1 cellular context compared by ENCODE assay signal in the genomic region with DNA sequence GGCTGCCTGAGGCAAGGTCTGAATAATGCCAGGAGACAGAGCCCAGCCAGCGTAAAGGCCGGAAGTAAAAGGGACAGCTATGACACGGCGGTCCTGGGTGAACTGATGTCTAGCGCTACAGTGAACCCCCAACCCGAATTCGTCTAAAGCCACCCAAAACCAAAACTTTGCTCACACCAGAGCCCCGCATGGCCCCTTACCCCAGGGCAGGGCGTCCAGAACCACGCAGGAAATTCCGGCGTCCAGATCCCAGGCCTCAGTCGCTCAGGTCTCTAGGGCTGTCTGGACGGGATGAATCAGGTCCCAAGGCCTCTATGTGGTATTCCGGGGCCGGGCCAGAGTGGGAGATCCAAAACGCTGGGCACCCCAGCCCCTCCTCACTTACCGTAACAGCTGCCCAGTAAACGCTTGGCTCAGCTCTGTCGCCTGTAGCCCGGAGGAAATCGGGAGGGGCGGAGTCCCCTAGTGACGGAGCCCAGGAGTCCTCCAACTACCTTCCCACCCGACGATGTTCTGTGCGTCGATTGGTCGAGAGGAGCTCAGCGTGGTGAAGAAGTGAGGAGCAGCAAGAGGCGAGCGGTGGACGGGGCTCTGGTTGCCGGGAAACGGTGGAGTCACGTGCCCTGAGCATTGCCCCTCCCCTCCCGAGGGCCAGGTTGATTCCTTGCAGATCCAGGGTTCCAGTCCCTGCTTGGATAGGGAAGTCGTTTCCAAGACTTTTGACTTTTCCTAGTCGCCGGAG.
TF ChIP-seq lines count a peak whose summit lies in the region.

A gene with protein sequence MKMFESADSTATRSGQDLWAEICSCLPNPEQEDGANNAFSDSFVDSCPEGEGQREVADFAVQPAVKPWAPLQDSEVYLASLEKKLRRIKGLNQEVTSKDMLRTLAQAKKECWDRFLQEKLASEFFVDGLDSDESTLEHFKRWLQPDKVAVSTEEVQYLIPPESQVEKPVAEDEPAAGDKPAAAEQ (minus strand): TSS at position 452 of the 742 bp plus-strand sequence. CDS start 2,027 bp downstream, outside the sequence.

TF ChIP-seq in HCT116, 20 proteins besides CTCF, POLR2A, EP300 and RAD21 (continued from another document):
- TF ChIP-seq FOSL1 (IDR thresholded peaks at IDR 0.05; ENCODE audit: low read depth) = no peak
TF ChIP-seq in HCT116: peak in this region for 3.
